24 cellular contexts compared by ENCODE assay signal in genomic region chr6:119184008-119184665, GRCh38.
"Had no signal": no experiment of that assay in that cellular context is flagged by ENCODE, and none has a peak within 500 bp of the region (broad histone marks: within the 10 kb centered on the region; RNA-seq: fewer than 3 reads in every experiment).

No MANE protein-coding gene starts in this region.

- DNase-seq: activated B cell treated with CpG ODN at 0.5 μM for 24 hours; activated CD4-positive, alpha-beta T cell treated with anti-CD3 and anti-CD28 coated beads for 36 hours; activated CD4-positive, alpha-beta T cell treated with anti-CD3 and anti-CD28 coated beads, Interleukin-2, amount 50 U/mL, for 4 hours; activated CD8-positive, alpha-beta memory T cell treated with anti-CD3 and anti-CD28 coated beads for 24 hours; activated CD8-positive, alpha-beta memory T cell treated with anti-CD3 and anti-CD28 coated beads, Interleukin-2, amount 50 U/mL, for 4 hours; activated naive CD4-positive, alpha-beta T cell treated with anti-CD3 and anti-CD28 coated beads, Interleukin-2, amount 10 ng/mL, durations not matched to agents 7 days and 5 days; activated T-cell treated with anti-CD3 and anti-CD28 coated beads, Interleukin-2, amount 50 U/mL, for 24 hours; body of pancreas; cortex of kidney; foreskin fibroblast; kidney glomerular epithelial cell; left lung; midbrain; natural killer cell; retina; stimulated activated CD4-positive, alpha-beta T cell treated with anti-CD3 and anti-CD28 coated beads, Interleukin-4, amount 100 ng/mL, for 24 hours; stimulated activated naive CD8-positive, alpha-beta T cell treated with anti-CD3 and anti-CD28 coated beads, Interleukin-15, Interleukin-2, amounts not matched to agents 100 U/mL and 50 U/mL, for 24 hours; substantia nigra; T-helper 9 cell; upper lobe of right lung had no signal

- ATAC-seq: activated CD4-positive, alpha-beta T cell treated with anti-CD3 and anti-CD28 coated beads for 36 hours; body of pancreas; left lung; natural killer cell; stimulated activated naive CD8-positive, alpha-beta T cell treated with anti-CD3 and anti-CD28 coated beads, Interleukin-15, Interleukin-2, amounts not matched to agents 100 U/mL and 50 U/mL, for 24 hours; upper lobe of right lung had no signal

- H3K27me3 Mint-ChIP-seq: activated B cell treated with CpG ODN at 0.5 μM for 24 hours; activated CD4-positive, alpha-beta T cell treated with anti-CD3 and anti-CD28 coated beads for 36 hours; activated naive CD4-positive, alpha-beta T cell treated with anti-CD3 and anti-CD28 coated beads, Interleukin-2, amount 10 ng/mL, durations not matched to agents 7 days and 5 days; activated T-cell treated with anti-CD3 and anti-CD28 coated beads, Interleukin-2, amount 50 U/mL, for 24 hours; progenitor cell of endocrine pancreas had no signal

- H3K4me3 ChIP-seq: body of pancreas, cardiac muscle cell, left lung, lung, thyroid gland, upper lobe of right lung had no signal

- H3K4me1 Mint-ChIP-seq: activated B cell treated with CpG ODN at 0.5 μM for 24 hours had no signal

- H3K27me3 ChIP-seq: body of pancreas, cardiac muscle cell, left lung, thyroid gland, upper lobe of right lung had no signal

- H3K9me3 ChIP-seq: body of pancreas, left lung, thyroid gland, upper lobe of right lung had no signal

- H3K4me3 Mint-ChIP-seq: activated B cell treated with CpG ODN at 0.5 μM for 24 hours; activated CD4-positive, alpha-beta T cell treated with anti-CD3 and anti-CD28 coated beads for 36 hours; activated naive CD4-positive, alpha-beta T cell treated with anti-CD3 and anti-CD28 coated beads, Interleukin-2, amount 10 ng/mL, durations not matched to agents 7 days and 5 days; activated T-cell treated with anti-CD3 and anti-CD28 coated beads, Interleukin-2, amount 50 U/mL, for 24 hours; natural killer cell had no signal

- H3K27ac Mint-ChIP-seq: activated B cell treated with CpG ODN at 0.5 μM for 24 hours; activated CD4-positive, alpha-beta T cell treated with anti-CD3 and anti-CD28 coated beads for 36 hours; activated naive CD4-positive, alpha-beta T cell treated with anti-CD3 and anti-CD28 coated beads, Interleukin-2, amount 10 ng/mL, durations not matched to agents 7 days and 5 days; activated T-cell treated with anti-CD3 and anti-CD28 coated beads, Interleukin-2, amount 50 U/mL, for 24 hours; natural killer cell; progenitor cell of endocrine pancreas had no signal

- H3K9me3 Mint-ChIP-seq: activated B cell treated with CpG ODN at 0.5 μM for 24 hours; activated naive CD4-positive, alpha-beta T cell treated with anti-CD3 and anti-CD28 coated beads, Interleukin-2, amount 10 ng/mL, durations not matched to agents 7 days and 5 days; activated T-cell treated with anti-CD3 and anti-CD28 coated beads, Interleukin-2, amount 50 U/mL, for 24 hours; natural killer cell had no signal

- H3K4me1 ChIP-seq: body of pancreas, left lung, upper lobe of right lung had no signal

- H3K27ac ChIP-seq: body of pancreas, cardiac muscle cell, left lung, upper lobe of right lung had no signal
